20 cellular contexts compared by ENCODE assay signal in genomic region chr5:89992201-89992600, GRCh38.
DNase-seq lines count a peak whose midpoint lies in the region; ATAC-seq, FAIRE-seq and TF ChIP-seq lines count a peak whose summit lies in the region.
"Had no signal": no experiment of that assay in that cellular context is flagged by ENCODE, and none has a peak within 500 bp of the region (broad histone marks: within the 10 kb centered on the region; RNA-seq: fewer than 3 reads in every experiment).

No MANE protein-coding gene starts in this region.

- FAIRE-seq in GM12891 (lab: Jason Lieb, UNC) (peak; percentile 47), bronchial epithelial cell (lab: Jason Lieb, UNC) (peak; percentile 75)
- FAIRE-seq: A204.1, D721Med had no signal

- H3K79me2 ChIP-seq in MM.1S (ENCODE audit: low read length) = no peaks in the 10 kb centered on the region

- no peaks in the 10 kb centered on the region for H4K20me1 ChIP-seq in MM.1S (ENCODE audit: insufficient read depth, low read length)
- H4K20me1 ChIP-seq: BLaER1 treated with 17β-estradiol and CSF1 and Interleukin-3, amounts not matched to agents 10 nM and 100 nM had no signal

- H3K9ac ChIP-seq in MM.1S (ENCODE audit: low read length) = no peak overlapping the region
- H3K9ac ChIP-seq: BLaER1 treated with 17β-estradiol and CSF1 and Interleukin-3, amounts not matched to agents 10 nM and 100 nM had no signal

- ATAC-seq in HG02852 (IDR thresholded peaks at IDR 0.05; ENCODE audit: unreplicated experiment) (peak; percentile 26), GM18511 (IDR thresholded peaks at IDR 0.05; ENCODE audit: unreplicated experiment) (no peak), GM21737 (IDR thresholded peaks at IDR 0.05; ENCODE audit: unreplicated experiment) (no peak)
- ATAC-seq: GM23338, HCT116 had no signal

- no peaks in the 10 kb centered on the region for H3K9me3 ChIP-seq in MM.1S (replicated peaks; ENCODE audit: insufficient read depth, low read length)
- H3K9me3 ChIP-seq: BE2C; BLaER1 treated with 17β-estradiol and CSF1 and Interleukin-3, amounts not matched to agents 10 nM and 100 nM had no signal

- H3K4me3 ChIP-seq in MM.1S (ENCODE audit: low read length) = no peak overlapping the region
- no peak overlapping the region for H3K4me3 ChIP-seq in bronchial epithelial cell (ENCODE audit: low read depth, low read length)
- H3K4me3 ChIP-seq: BLaER1 treated with 17β-estradiol and CSF1 and Interleukin-3, amounts not matched to agents 10 nM and 100 nM; GM23338 had no signal

- no peak overlapping the region for H2AFZ ChIP-seq in MM.1S (ENCODE audit: low read length)
- H2AFZ ChIP-seq: GM23338 had no signal

- H3K36me3 ChIP-seq in MM.1S (replicated peaks; ENCODE audit: insufficient read depth, low read length) (no peaks in the 10 kb centered on the region), bronchial epithelial cell (ENCODE audit: control insufficient read depth, insufficient read depth, low read length) (no peaks in the 10 kb centered on the region)
- H3K36me3 ChIP-seq: BE2C; BLaER1 treated with 17β-estradiol and CSF1 and Interleukin-3, amounts not matched to agents 10 nM and 100 nM had no signal

- 0 out of 2 replicates have a peak overlapping the region, but pooled peaks have one; percentile 16 for H3K27ac ChIP-seq in MM.1S (ENCODE audit: low read length)
- H3K27ac ChIP-seq: 22Rv1; BLaER1 treated with 17β-estradiol and CSF1 and Interleukin-3, amounts not matched to agents 10 nM and 100 nM had no signal

- H3K4me2 ChIP-seq in MM.1S (ENCODE audit: low read depth, low read length) = no peak overlapping the region
- H3K4me2 ChIP-seq: BLaER1 treated with 17β-estradiol and CSF1 and Interleukin-3, amounts not matched to agents 10 nM and 100 nM; GM23338 had no signal

- DNase-seq in GM12891 (ENCODE audit: insufficient read length, low spot score) (no peak), MM.1S (peak; percentile 60), bronchial epithelial cell (ENCODE audit: low read depth) (no peak), NCI-H128 (lab: John Stamatoyannopoulos, UW; ENCODE audit: unreplicated experiment) (no peak)
- DNase-seq: BE2C; CD4-positive, alpha-beta T cell; CD8-positive, alpha-beta memory T cell; DMS 273 treated with DMSO at 0.1 percent for 48 hours; DMS79; GF-D8; H9 had no signal

- no peaks in the 10 kb centered on the region for H3K9me2 ChIP-seq in MM.1S (replicated peaks; ENCODE audit: insufficient read depth, low read length)

- H3K27me3 ChIP-seq in MM.1S (replicated peaks; ENCODE audit: insufficient read depth, low read length) = no peaks in the 10 kb centered on the region
- no peaks in the 10 kb centered on the region for H3K27me3 ChIP-seq in bronchial epithelial cell (ENCODE audit: control insufficient read depth, insufficient read depth, low read length)
- H3K27me3 ChIP-seq: BE2C; BLaER1 treated with 17β-estradiol and CSF1 and Interleukin-3, amounts not matched to agents 10 nM and 100 nM had no signal

- TF ChIP-seq POLR2A in GM12891 (IDR thresholded peaks at IDR 0.05; ENCODE audit: low read depth, low read length) = no peak

- no peak for TF ChIP-seq CTCF in MM.1S (IDR thresholded peaks at IDR 0.05; ENCODE audit: low read length)
- no peak for TF ChIP-seq CTCF in bronchial epithelial cell (IDR thresholded peaks at IDR 0.05; ENCODE audit: insufficient read depth, low read length, severe bottlenecking)

- H3F3A ChIP-seq in MM.1S (ENCODE audit: insufficient read depth, low read length) = no peaks in the 10 kb centered on the region

- no peaks in the 10 kb centered on the region for H3K4me1 ChIP-seq in MM.1S (ENCODE audit: low read length)
- H3K4me1 ChIP-seq: BE2C had no signal

TF ChIP-seq in GM12891, 5 proteins besides CTCF, POLR2A, EP300 and RAD21:
- no peak for TF ChIP-seq TAF1 (IDR thresholded peaks at IDR 0.05; ENCODE audit: low read depth, low read length)
- TF ChIP-seq POU2F2 (IDR thresholded peaks at IDR 0.05; ENCODE audit: low read depth, low read length) = no peak
- no peak for TF ChIP-seq SPI1 (IDR thresholded peaks at IDR 0.05; ENCODE audit: low read depth, low read length)
- no peak for TF ChIP-seq POLR2AphosphoS5 (IDR thresholded peaks at IDR 0.05; ENCODE audit: low read depth, low read length)
- no peak for TF ChIP-seq PAX5 (IDR thresholded peaks at IDR 0.05; ENCODE audit: insufficient read depth, low read length, severe bottlenecking)
